Comparison of ENCODE assay signal across 7 cellular contexts in the genomic region with DNA sequence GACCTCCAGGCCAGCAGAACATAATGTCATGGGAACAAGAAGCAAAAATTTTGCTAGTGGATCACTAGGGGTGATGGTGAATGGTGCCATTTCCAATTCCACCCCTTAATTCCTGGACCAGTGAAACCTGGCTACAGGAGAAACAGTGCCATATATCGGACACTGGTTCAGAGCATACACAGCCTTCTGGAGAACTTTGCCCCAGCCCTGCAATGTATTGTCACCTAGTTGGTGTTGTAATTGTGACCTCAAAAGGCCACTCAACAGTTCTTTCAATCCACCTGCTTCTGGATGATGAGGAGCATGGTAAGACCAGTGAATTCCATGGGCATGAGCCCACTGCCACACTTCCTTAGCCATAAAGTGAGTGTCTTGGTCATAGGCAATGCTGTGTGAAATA.
"Had no signal": no experiment of that assay in that cellular context is flagged by ENCODE, and none has a peak within 500 bp of the region (broad histone marks: within the 10 kb centered on the region; RNA-seq: fewer than 3 reads in every experiment).

No MANE protein-coding gene starts in this region.

- H3K4me3 ChIP-seq: K562 had no signal

- H3K27ac ChIP-seq: HL-60, KMS-11 had no signal

- ATAC-seq: K562 had no signal

- DNase-seq: IMR-90, KBM-7, KG1 had no signal

- H3K9ac ChIP-seq: KMS-11 had no signal

- FAIRE-seq: HTR-8/SVneo, K562 had no signal

- H3K4me2 ChIP-seq: KMS-11 had no signal
